In the genomic region with DNA sequence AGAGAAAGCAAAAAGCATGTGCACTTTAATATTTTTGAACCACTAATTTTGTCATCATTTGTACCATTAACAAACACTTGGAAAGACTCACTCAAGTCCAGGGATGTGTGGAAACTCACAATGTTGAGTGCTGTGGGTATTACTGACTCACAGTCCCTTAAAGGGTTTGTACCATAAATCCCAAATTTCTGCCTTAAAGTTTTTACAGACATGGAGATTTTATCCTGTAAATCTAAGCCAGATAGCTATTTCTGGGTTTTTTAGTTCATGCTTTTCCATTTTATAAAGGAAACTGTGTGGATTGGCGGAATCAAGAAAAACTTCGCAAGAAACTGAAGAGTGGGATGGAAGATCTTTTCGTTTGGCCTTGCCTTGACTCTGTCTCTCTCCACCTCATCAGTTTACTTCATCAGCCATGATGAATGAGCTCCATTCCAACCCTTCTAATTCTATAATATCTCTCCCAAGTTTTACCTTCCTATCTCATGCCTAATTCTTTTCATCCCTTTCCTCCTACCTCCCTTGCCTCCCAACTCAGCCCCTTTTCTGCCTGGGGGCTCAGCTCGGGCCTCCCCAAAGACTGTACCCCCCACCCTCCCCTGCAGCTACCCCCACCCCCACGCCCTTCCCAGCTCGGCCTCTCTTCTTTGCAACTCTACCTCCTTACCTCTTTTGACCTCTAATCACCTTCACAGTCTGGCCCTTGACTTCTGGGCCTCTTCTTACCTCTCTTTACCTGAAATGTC, we compare ENCODE assay signal across 8 cellular contexts.
A peak's percentile ranks its signal among the peaks of the same experiment; 100 is the strongest.
DNase-seq lines count a peak whose midpoint lies in the region; TF ChIP-seq lines count a peak whose summit lies in the region.

No MANE protein-coding gene starts in this region.

- H3K9me3 ChIP-seq in WERI-Rb-1 (ENCODE audit: severe bottlenecking) (no peaks in the 10 kb centered on the region), skeletal muscle tissue (ENCODE audit: control insufficient read depth in 3 of 3, low read length in 3 of 3) (no peaks in the 10 kb centered on the region)

- TF ChIP-seq CTCF in WERI-Rb-1 (IDR thresholded peaks at IDR 0.05; ENCODE audit: low read depth, low read length) = no peak

- DNase-seq in NCI-H510A treated with DMSO at 0.1 percent for 48 hours (lab: John Stamatoyannopoulos, UW) (peak; percentile 15), NCI-H510A (lab: John Stamatoyannopoulos, UW) (no peak), WERI-Rb-1 (no peak), globus pallidus (ENCODE audit: low spot score) (peak; percentile 26), NCI-H2081 treated with DMSO at 0.1 percent for 48 hours (lab: John Stamatoyannopoulos, UW) (no peak), NCI-H526 treated with DMSO at 0.1 percent for 48 hours (lab: John Stamatoyannopoulos, UW) (no peak), NCI-H187 treated with DMSO at 0.1 percent for 48 hours (lab: John Stamatoyannopoulos, UW) (no peak)

- peak overlapping the region; percentile 97 to 99 (median 99) for H3K9ac ChIP-seq in skeletal muscle tissue (ENCODE audit: low read depth in 1 of 3, low read length in 3 of 3)

- H3K36me3 ChIP-seq in WERI-Rb-1 (no peaks in the 10 kb centered on the region), skeletal muscle tissue (ENCODE audit: control insufficient read depth in 3 of 3, insufficient read depth in 3 of 3, low read length in 3 of 3) (no peaks in the 10 kb centered on the region)

- peak overlapping the region; percentile 45 for H3K4me3 ChIP-seq in WERI-Rb-1 (ENCODE audit: low read depth, low read length)
- H3K4me3 ChIP-seq in skeletal muscle tissue (ENCODE audit: low read length in 3 of 3) = peak overlapping the region; percentile 97 to 99 (median 98)

- H3K27me3 ChIP-seq in WERI-Rb-1 (ENCODE audit: insufficient read depth, low read depth, severe bottlenecking) = peaks cover 20% of the 10 kb centered on the region
- no peaks in the 10 kb centered on the region for H3K27me3 ChIP-seq in skeletal muscle tissue (ENCODE audit: control insufficient read depth in 3 of 3, insufficient read depth in 3 of 3, low read length in 3 of 3)

- H3K4me1 ChIP-seq in skeletal muscle tissue (ENCODE audit: control insufficient read depth in 3 of 3, insufficient read depth in 3 of 3, low read length in 3 of 3) = peaks cover 32 to 50% (median 38%) of the 10 kb centered on the region in 3 donors

- H3K27ac ChIP-seq in WERI-Rb-1 = no peak overlapping the region
- H3K27ac ChIP-seq in skeletal muscle tissue (ENCODE audit: low read depth, low read length) = peak overlapping the region; percentile 99

Comparison
In these comparisons a context has a peak if more than half of its experiments do, and no peak if none do; other contexts are left out.
1. DNase-seq: peak in NCI-H510A treated with DMSO at 0.1 percent for 48 hours (single experiment) and globus pallidus (single experiment); none in NCI-H510A (single experiment), WERI-Rb-1 (single experiment), NCI-H2081 treated with DMSO at 0.1 percent for 48 hours (single experiment), NCI-H526 treated with DMSO at 0.1 percent for 48 hours (single experiment) and NCI-H187 treated with DMSO at 0.1 percent for 48 hours (single experiment).